10 cellular contexts compared by ENCODE assay signal in the genomic region with DNA sequence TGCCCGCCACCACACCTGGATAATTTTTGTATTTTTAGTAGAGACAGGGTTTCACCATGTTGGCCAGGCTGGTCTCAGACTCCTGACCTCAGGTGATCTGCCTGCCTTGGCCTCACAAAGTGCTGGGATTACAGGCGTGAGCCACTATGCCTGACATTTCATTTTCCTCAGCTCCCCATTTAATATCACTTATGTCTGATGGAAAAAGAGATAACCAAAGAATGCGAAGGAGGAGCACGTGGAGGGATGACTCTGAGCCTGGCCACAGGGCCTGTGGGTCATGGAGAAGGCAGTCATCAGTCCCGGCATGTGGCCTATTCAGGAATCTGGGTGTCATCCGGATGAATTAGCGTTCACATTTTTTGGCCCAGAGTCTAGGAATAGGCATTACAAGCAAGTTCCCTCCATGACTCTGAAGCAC. TPM values are rescaled to one million over a fixed set of nuclear protein-coding genes. Genes with fewer than 3 reads are reported as not detected.
DNase-seq lines count a peak whose midpoint lies in the region; TF ChIP-seq lines count a peak whose summit lies in the region.
"Not testable (repeated sequence)": the region's sequence is repeated elsewhere in the genome, so short reads cannot be mapped to it uniquely, and the experiment has no call there.
"Had no signal": no experiment of that assay in that cellular context is flagged by ENCODE, and none has a peak within 500 bp of the region (broad histone marks: within the 10 kb centered on the region; RNA-seq: fewer than 3 reads in every experiment).

No MANE protein-coding gene starts in this region.

- H3K27ac Mint-ChIP-seq in Calu3 (ENCODE audit: unreplicated experiment): peak overlapping the region; percentile 89

- 86% methylated on average over 7 of the region's 7 CpGs for WGBS in esophagus muscularis mucosa
- no CpG with 5 or more reads among the region's 7 CpGs for WGBS in trophoblast cell (ENCODE audit: extremely low coverage, insufficient coverage, insufficient read length)

- not testable (repeated sequence) for H3K36me3 ChIP-seq in esophagus muscularis mucosa; trophoblast cell (ENCODE audit: control insufficient read depth in 1 of 2, insufficient read depth in 2 of 2, low read length in 2 of 2)

- H4K8ac ChIP-seq in trophoblast cell (ENCODE audit: low read depth, low read length): not testable (repeated sequence)

- H3K9ac ChIP-seq in trophoblast cell (ENCODE audit: low read length): not testable (repeated sequence)

- not testable (repeated sequence) for H3K18ac ChIP-seq in trophoblast cell (ENCODE audit: low read length)

- H3K79me1 ChIP-seq in trophoblast cell (ENCODE audit: low read length): not testable (repeated sequence)

- H3K14ac ChIP-seq in trophoblast cell (ENCODE audit: low read length): not testable (repeated sequence)

- H4K12ac ChIP-seq in trophoblast cell (ENCODE audit: low read depth, low read length): not testable (repeated sequence)

- H3K9me3 ChIP-seq in esophagus muscularis mucosa; trophoblast cell (ENCODE audit: insufficient read depth, low read depth, low read length): not testable (repeated sequence)

- H3K4me3 Mint-ChIP-seq in Calu3 (ENCODE audit: low read depth, unreplicated experiment): peak overlapping the region; percentile 41

- not testable (repeated sequence) for TF ChIP-seq POLR2A in esophagus muscularis mucosa (IDR thresholded peaks at IDR 0.05; ENCODE audit: low read depth)

- not testable (repeated sequence) for H4K91ac ChIP-seq in trophoblast cell (ENCODE audit: low read depth, low read length)

- DNase-seq in A172 (ENCODE audit: low spot score) (peak; percentile 96), HS-5 (ENCODE audit: low read depth) (peak; percentile 76), RPMI7951 (ENCODE audit: low read depth) (peak; percentile 98), amniotic epithelial cell (ENCODE audit: low read depth) (peak; percentile 89), esophagus muscularis mucosa (ENCODE audit: extremely low spot score) (peak; percentile 87), iris pigment epithelial cell (ENCODE audit: low read depth) (peak; percentile 78), trophoblast cell (peak; percentile 84 to 92)
- not testable (repeated sequence) for DNase-seq in Calu3

- not testable (repeated sequence) for H3K27ac ChIP-seq in esophagus muscularis mucosa (replicated peaks in 1 of 4); trophoblast cell (ENCODE audit: low read depth, low read length)

- H3K23ac ChIP-seq in trophoblast cell (ENCODE audit: low read length): not testable (repeated sequence)

- not testable (repeated sequence) for H3K4ac ChIP-seq in trophoblast cell (ENCODE audit: low read depth, low read length)

- not testable (repeated sequence) for BruUV-seq in Calu3 (replicated peaks; lab: Mats Ljungman, UMichigan)

- not testable (repeated sequence) for H2BK12ac ChIP-seq in trophoblast cell (ENCODE audit: low read length)

- not testable (repeated sequence) for H3K9me3 Mint-ChIP-seq in Calu3 (ENCODE audit: low read depth, unreplicated experiment)

- H2BK120ac ChIP-seq in trophoblast cell (ENCODE audit: insufficient read depth, low read length, poor library complexity): peak overlapping the region; percentile 28

- not testable (repeated sequence) for H3K79me2 ChIP-seq in trophoblast cell (ENCODE audit: control insufficient read depth, insufficient read depth, low read length, poor library complexity)

- H2AFZ ChIP-seq in trophoblast cell (ENCODE audit: insufficient read depth, low read length, poor library complexity): not testable (repeated sequence)

- H3K36me3 Mint-ChIP-seq in Calu3 (ENCODE audit: insufficient read depth, unreplicated experiment): peaks cover 25% of the 10 kb centered on the region

- H3K4me1 Mint-ChIP-seq in Calu3 (ENCODE audit: low read depth, unreplicated experiment): peaks cover 49% of the 10 kb centered on the region

- not testable (repeated sequence) for H3K4me2 ChIP-seq in trophoblast cell (ENCODE audit: low read length)

- H2BK5ac ChIP-seq in trophoblast cell (ENCODE audit: low read depth, low read length, poor library complexity): not testable (repeated sequence)

- CTCF ChIA-PET in Calu3 (lab: Charles Lee): interaction anchor here (0.5 to 1.0 kb wide), 4 partner anchors 25 to 87 kb away, joined by 3 to 4 read pairs (median 3); a partner anchor contains a TSS

- TF ChIP-seq EP300 in esophagus muscularis mucosa (IDR thresholded peaks at IDR 0.05): not testable (repeated sequence)

- intact Hi-C loops in Calu3 (cut with micrococcal nuclease; ENCODE audit: unreplicated experiment) (loop anchor here (10.0 kb wide), 1 partner anchor 820 kb away; no protein-coding TSS in a partner anchor), esophagus muscularis mucosa (cut with DNase I) (loop anchor here (10.0 kb wide), 1 partner anchor 60 kb away; no protein-coding TSS in a partner anchor)

- not testable (repeated sequence) for H2AK5ac ChIP-seq in trophoblast cell (ENCODE audit: low read length)

- H3K27me3 Mint-ChIP-seq in Calu3 (ENCODE audit: unreplicated experiment): not testable (repeated sequence)

- not testable (repeated sequence) for H3K4me3 ChIP-seq in esophagus muscularis mucosa; trophoblast cell (ENCODE audit: low read depth, low read length)

- not testable (repeated sequence) for TF ChIP-seq CTCF in Calu3 (IDR thresholded peaks at IDR 0.05; ENCODE audit: unreplicated experiment); esophagus muscularis mucosa (IDR thresholded peaks at IDR 0.05)

- H3K27me3 ChIP-seq in esophagus muscularis mucosa: peaks cover 0 to 12% (median 0%) of the 10 kb centered on the region in 4 donors
- H3K27me3 ChIP-seq in trophoblast cell (ENCODE audit: insufficient read depth, low read length): not testable (repeated sequence)

- H3K4me1 ChIP-seq in esophagus muscularis mucosa: not testable (repeated sequence)
- H3K4me1 ChIP-seq in trophoblast cell (ENCODE audit: control insufficient read depth in 1 of 2, insufficient read depth in 2 of 2, low read length in 2 of 2): peaks cover 9 to 16% of the 10 kb centered on the region in 2 experiments

RNA-seq across cellular contexts. Expression of a gene that starts 29.9 kb away (rescaled TPM):
- not detected in 2 replicates for total RNA-seq in A172 (2014; rRNA removed; shearing (Covaris generic))
- total RNA-seq in Calu3 (2022) (3.7 and 5.2 TPM in 2 replicates), esophagus muscularis mucosa (not detected)
- 0.39 TPM in 1 of 2 replicates, not detected in the other for total RNA-seq in RPMI7951 (2014; rRNA removed; shearing (Covaris generic))
- polyA plus RNA-seq in trophoblast cell (2013): 0.26 TPM in 1 of 2 replicates, not detected in the other
- total RNA-seq: CD4-positive, alpha-beta memory T cell; OCI-LY7 had no signal
- polyA plus RNA-seq: CD4-positive, alpha-beta memory T cell had no signal
